ENCODE assay signal across 1 cellular context in genomic region chr2:100394111-100394641, GRCh38.
TF ChIP-seq lines count a peak whose summit lies in the region.

No MANE protein-coding gene starts in this region.

TF ChIP-seq in GM12878, 131 proteins besides CTCF, POLR2A, EP300 and RAD21 (continued from another document):
- TF ChIP-seq BCL3 (IDR thresholded peaks at IDR 0.05; ENCODE audit: borderline replicate concordance, insufficient read depth, low read depth, low read length, poor library complexity, severe bottlenecking) (no peak), ZBED1 (IDR thresholded peaks at IDR 0.05; ENCODE audit: borderline replicate concordance) (no peak), E2F4 (IDR thresholded peaks at IDR 0.05; ENCODE audit: low read depth, low read length) (no peak), SMAD5 (IDR thresholded peaks at IDR 0.05; ENCODE audit: low read depth) (no peak), ELK1 (IDR thresholded peaks at IDR 0.05; ENCODE audit: low read depth, low read length) (no peak), KAT2A (conservative IDR thresholded peaks at IDR 0.05; ENCODE audit: control insufficient read depth, low read depth, low read length) (no peak), ZNF592 (IDR thresholded peaks at IDR 0.05) (no peak), ZBTB33 (IDR thresholded peaks at IDR 0.05) (no peak), SP1 (IDR thresholded peaks at IDR 0.05; ENCODE audit: low read depth, low read length) (no peak), JUND (IDR thresholded peaks at IDR 0.05; ENCODE audit: low read depth, low read length) (no peak), MEF2B (IDR thresholded peaks at IDR 0.05; ENCODE audit: partially characterized antibody, poor library complexity, severe bottlenecking) (peak; percentile 40), ASH2L (IDR thresholded peaks at IDR 0.05; ENCODE audit: borderline replicate concordance, low read depth) (no peak), MYB (IDR thresholded peaks at IDR 0.05; ENCODE audit: borderline replicate concordance, low read depth, low read length) (no peak), WRNIP1 (IDR thresholded peaks at IDR 0.05; ENCODE audit: borderline replicate concordance, low read depth, low read length) (no peak; the same call in 1 of the 2 replicates), IRF5 (IDR thresholded peaks at IDR 0.05; ENCODE audit: borderline replicate concordance) (no peak), NFIC (IDR thresholded peaks at IDR 0.05; ENCODE audit: low read depth, low read length) (no peak), SIX5 (IDR thresholded peaks at IDR 0.05; ENCODE audit: low read depth, low read length, severe bottlenecking) (no peak), POLR2AphosphoS5 (IDR thresholded peaks at IDR 0.05; ENCODE audit: low read length) (peak; percentile 61; the same call in 1 of the 2 replicates), YY1 (IDR thresholded peaks at IDR 0.05; ENCODE audit: low read depth, low read length) (0 out of 2 replicates have a peak, but pooled peaks have one; percentile 10), POLR2AphosphoS2 (IDR thresholded peaks at IDR 0.05; ENCODE audit: low read depth, low read length) (no peak), CHD2 (IDR thresholded peaks at IDR 0.05; ENCODE audit: borderline replicate concordance, low read depth, low read length) (no peak), EGR1 (IDR thresholded peaks at IDR 0.05; ENCODE audit: borderline replicate concordance in 1 of 2, low read depth in 2 of 2, low read length in 2 of 2) (no peak), ZNF687 (IDR thresholded peaks at IDR 0.05) (peak; percentile 62), EZH2 (IDR thresholded peaks at IDR 0.05; ENCODE audit: borderline replicate concordance, control insufficient read depth, low read depth, low read length) (no peak), ZNF274 (IDR thresholded peaks at IDR 0.05; ENCODE audit: insufficient read depth, insufficient read length) (no peak), ESRRA (IDR thresholded peaks at IDR 0.05; ENCODE audit: low read length) (no peak), TCF7 (IDR thresholded peaks at IDR 0.05; ENCODE audit: borderline replicate concordance) (no peak), SMAD1 (IDR thresholded peaks at IDR 0.05; ENCODE audit: low read depth, partially characterized antibody) (no peak), GATAD2B (conservative IDR thresholded peaks at IDR 0.05; ENCODE audit: low read depth) (no peak; the same call in 1 of the 2 replicates)
